In genomic region chr11:103609117-103610066, GRCh38 we compare ENCODE assay signal across 2 cellular contexts.
TF ChIP-seq lines count a peak whose summit lies in the region.

No MANE protein-coding gene starts in this region.

TF ChIP-seq in A549, 52 proteins besides CTCF, POLR2A, EP300 and RAD21 (continued from another document):
- TF ChIP-seq HMGXB4 (CRISPR knock-in tag; IDR thresholded peaks at IDR 0.05; ENCODE audit: borderline replicate concordance): no peak

TF ChIP-seq in GM23338, 12 proteins besides CTCF, POLR2A, EP300 and RAD21:
- TF ChIP-seq ZNF462 (CRISPR knock-in tag; IDR thresholded peaks at IDR 0.05) (peak; percentile 79; the same call in 1 of the 2 replicates), JUNB (IDR thresholded peaks at IDR 0.05; ENCODE audit: unreplicated experiment) (no peak), ETS1 (IDR thresholded peaks at IDR 0.05) (no peak), STAT1 (IDR thresholded peaks at IDR 0.05; ENCODE audit: unreplicated experiment) (no peak)
